13 cellular contexts compared by ENCODE assay signal in the genomic region with DNA sequence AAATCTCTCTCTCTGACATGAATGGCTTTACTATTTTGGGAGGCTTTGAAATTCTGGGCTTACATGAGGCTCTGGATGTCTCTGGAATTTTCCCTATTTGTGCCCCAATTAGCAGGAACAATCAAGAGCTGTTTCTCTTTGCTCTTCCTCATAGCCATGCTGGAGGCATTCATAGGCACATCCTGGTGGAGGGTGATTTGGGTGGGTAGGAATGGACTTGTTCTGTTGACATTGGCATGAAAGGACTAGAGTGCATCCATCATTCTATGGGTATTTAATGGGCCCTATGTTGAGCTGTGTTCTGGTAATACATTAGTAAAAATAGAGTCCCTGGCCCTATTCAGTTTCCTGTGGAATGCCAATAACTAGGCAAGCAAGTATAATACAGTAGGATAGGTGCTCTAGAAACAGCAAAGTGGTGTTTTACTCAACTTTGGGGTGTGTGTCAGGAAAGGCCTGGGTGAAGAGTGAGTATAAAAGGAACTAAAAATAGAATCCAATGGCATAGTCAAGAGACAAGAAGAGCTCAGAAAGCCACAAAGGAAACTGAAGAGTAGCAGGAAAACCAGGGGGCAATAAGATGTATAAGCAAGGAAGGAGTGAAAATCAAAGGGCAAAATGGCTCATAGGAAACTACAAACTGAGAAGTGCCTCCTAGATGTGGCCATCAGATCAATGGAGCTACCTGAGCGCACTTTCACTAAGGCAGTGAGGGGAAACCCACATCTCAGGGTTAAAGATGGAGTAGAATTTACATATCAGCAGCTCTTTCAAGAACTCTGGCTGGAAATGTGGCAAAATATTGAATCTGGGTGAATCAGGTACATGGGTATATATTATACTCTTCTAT. TPM values are rescaled to one million over a fixed set of nuclear protein-coding genes. Genes with fewer than 3 reads are reported as not detected.
A peak's percentile ranks its signal among the peaks of the same experiment; 100 is the strongest.
DNase-seq lines count a peak whose midpoint lies in the region; ATAC-seq and TF ChIP-seq lines count a peak whose summit lies in the region.
"Had no signal": no experiment of that assay in that cellular context is flagged by ENCODE, and none has a peak within 500 bp of the region (broad histone marks: within the 10 kb centered on the region; RNA-seq: fewer than 3 reads in every experiment).

No MANE protein-coding gene starts in this region.

- peak overlapping the region; percentile 20 for H2AFZ ChIP-seq in osteoblast (ENCODE audit: low read length)

- H3K36me3 Mint-ChIP-seq in nephron progenitor cell (ENCODE audit: low read depth): no peaks in the 10 kb centered on the region

- intact Hi-C loops in cardiac septum (cut with DNase I) (loop anchor here (5.0 kb wide), 1 partner anchor 56 kb away; no protein-coding TSS in a partner anchor), dorsolateral prefrontal cortex (cut with DNase I) (no loop called here)

- H3K27me3 ChIP-seq in right atrium auricular region (no peaks in the 10 kb centered on the region), dorsolateral prefrontal cortex (no peaks in the 10 kb centered on the region), osteoblast (ENCODE audit: insufficient read depth, low read length) (no peaks in the 10 kb centered on the region)

- H3K79me2 ChIP-seq in osteoblast (ENCODE audit: insufficient read depth, low read length): no peaks in the 10 kb centered on the region

- H3K9me3 Mint-ChIP-seq in nephron progenitor cell: no peaks in the 10 kb centered on the region
- H3K9me3 Mint-ChIP-seq: effector memory CD8-positive, alpha-beta T cell had no signal

- peaks cover 39% of the 10 kb centered on the region for H3K4me1 Mint-ChIP-seq in nephron progenitor cell

- TF ChIP-seq CTCF in right atrium auricular region (IDR thresholded peaks at IDR 0.05) (no peak), dorsolateral prefrontal cortex (IDR thresholded peaks at IDR 0.05 in 54 of 56, conservative IDR thresholded peaks at IDR 0.05 in 2 of 56; ENCODE audit: low read depth in 1 of 56, partially characterized antibody in 56 of 56) (no peak), osteoblast (IDR thresholded peaks at IDR 0.05; ENCODE audit: extremely low read depth, low read depth, low read length) (no peak), nephron progenitor cell (IDR thresholded peaks at IDR 0.05) (no peak)

- H3K4me2 ChIP-seq in osteoblast (ENCODE audit: insufficient read depth, low read length): no peak overlapping the region

- no peak for ATAC-seq in HG03039 (IDR thresholded peaks at IDR 0.05; ENCODE audit: unreplicated experiment)
- ATAC-seq: effector memory CD8-positive, alpha-beta T cell had no signal

- no peak overlapping the region for H3K4me3 ChIP-seq in right atrium auricular region
- H3K4me3 ChIP-seq in dorsolateral prefrontal cortex: no peak overlapping the region
- H3K4me3 ChIP-seq in osteoblast (ENCODE audit: insufficient read depth, low read length): peak overlapping the region; percentile 17

- H3K27ac ChIP-seq in right atrium auricular region: peak overlapping the region; percentile 69 to 77
- peak overlapping the region in 52 of 59 donors; percentile 15 to 90 (median 75) for H3K27ac ChIP-seq in dorsolateral prefrontal cortex
- H3K27ac ChIP-seq in osteoblast (ENCODE audit: low read depth, low read length): peak overlapping the region; percentile 64

- H4K20me1 ChIP-seq in osteoblast (ENCODE audit: insufficient read depth, low read length): no peaks in the 10 kb centered on the region

- H3K9me3 ChIP-seq in right atrium auricular region: no peaks in the 10 kb centered on the region
- no peaks in the 10 kb centered on the region for H3K9me3 ChIP-seq in osteoblast (ENCODE audit: low read depth, low read length)

- H3K4me1 ChIP-seq in right atrium auricular region: peaks cover 0 to 39% of the 10 kb centered on the region in 2 donors
- peaks cover 46% of the 10 kb centered on the region for H3K4me1 ChIP-seq in osteoblast (ENCODE audit: insufficient read depth, low read length)

- peaks cover 3% of the 10 kb centered on the region for H3K27me3 Mint-ChIP-seq in nephron progenitor cell (ENCODE audit: low read depth, poor library complexity)
- H3K27me3 Mint-ChIP-seq: activated CD4-positive, alpha-beta memory T cell treated with anti-CD3 and anti-CD28 coated beads, Interleukin-2, amount 10 ng/mL, durations not matched to agents 7 days and 5 days had no signal

- H3K36me3 ChIP-seq in right atrium auricular region (no peaks in the 10 kb centered on the region), osteoblast (ENCODE audit: insufficient read depth, low read length) (no peaks in the 10 kb centered on the region)

- no peak overlapping the region for H3K27ac Mint-ChIP-seq in nephron progenitor cell
- H3K27ac Mint-ChIP-seq: activated CD4-positive, alpha-beta memory T cell treated with anti-CD3 and anti-CD28 coated beads, Interleukin-2, amount 10 ng/mL, durations not matched to agents 7 days and 5 days; effector memory CD8-positive, alpha-beta T cell had no signal

- DNase-seq in right atrium auricular region (ENCODE audit: low spot score) (no peak), cardiac septum (ENCODE audit: low spot score) (no peak), dorsolateral prefrontal cortex (no peak), osteoblast (ENCODE audit: insufficient read length, low spot score, missing footprints) (no peak), NCI-H774 (lab: John Stamatoyannopoulos, UW) (no peak), kidney glomerular epithelial cell (lab: John Stamatoyannopoulos, UW) (no peak), nephron progenitor cell (no peak)
- DNase-seq: activated CD4-positive, alpha-beta memory T cell treated with anti-CD3 and anti-CD28 coated beads, Interleukin-2, amount 10 ng/mL, durations not matched to agents 7 days and 5 days; effector memory CD8-positive, alpha-beta T cell; NCI-H2081; NCI-H748 treated with DMSO at 0.1 percent for 48 hours; SHP77 treated with DMSO at 0.1 percent for 48 hours had no signal

- H3K4me3 Mint-ChIP-seq in nephron progenitor cell: no peak overlapping the region
- H3K4me3 Mint-ChIP-seq: activated CD4-positive, alpha-beta memory T cell treated with anti-CD3 and anti-CD28 coated beads, Interleukin-2, amount 10 ng/mL, durations not matched to agents 7 days and 5 days; effector memory CD8-positive, alpha-beta T cell had no signal

RNA-seq across cellular contexts. Expression of gene CWC15, which starts 45.0 kb away (rescaled TPM):
- 10 to 100 TPM; 45.3 to 48.6 TPM for total RNA-seq in right atrium auricular region
- 57.8 TPM for total RNA-seq in cardiac septum
- 10 to 100 TPM; 45.0 to 75.4 (median 59.4) TPM for total RNA-seq in dorsolateral prefrontal cortex
- total RNA-seq in osteoblast: 31.8 and 32.9 TPM in 2 replicates

RNA-seq across cellular contexts. Expression of gene KDM4D, which starts 45.1 kb away (rescaled TPM):
- total RNA-seq in right atrium auricular region (1 to 10 TPM in 1 of 2 donors, under 1 TPM in 1; 0.90 to 1.1 TPM), cardiac septum (0.83 TPM), dorsolateral prefrontal cortex (1 to 10 TPM in 89 of 120 experiments, under 1 TPM in 30, not detected in 1; 0.39 to 3.1 (median 1.4) TPM), osteoblast (0.72 and 0.88 TPM in 2 replicates)
